Comparison of ENCODE assay signal across 25 cellular contexts in genomic region chr22:44164031-44164430, GRCh38. TPM values are rescaled to one million over a fixed set of nuclear protein-coding genes. Genes with fewer than 3 reads are reported as not detected.
"Had no signal": no experiment of that assay in that cellular context is flagged by ENCODE, and none has a peak within 500 bp of the region (broad histone marks: within the 10 kb centered on the region; RNA-seq: fewer than 3 reads in every experiment).

No MANE protein-coding gene starts in this region.

- H3K27ac ChIP-seq: adrenal gland, Peyer's patch, RWPE1, VCaP had no signal

- H3K36me3 ChIP-seq: adrenal gland, Peyer's patch had no signal

- H3K9me3 ChIP-seq: adrenal gland, MG63, Peyer's patch had no signal

- H3K9me3 Mint-ChIP-seq: activated CD4-positive, alpha-beta memory T cell treated with anti-CD3 and anti-CD28 coated beads, Interleukin-2, amount 10 ng/mL, durations not matched to agents 7 days and 5 days; activated naive CD4-positive, alpha-beta T cell treated with anti-CD3 and anti-CD28 coated beads, Interleukin-2, amount 10 ng/mL, durations not matched to agents 7 days and 5 days; activated naive CD8-positive, alpha-beta T cell treated with anti-CD3 and anti-CD28 coated beads, Interleukin-2, amount 10 ng/mL, durations not matched to agents 7 days and 5 days; activated T-cell treated with anti-CD3 and anti-CD28 coated beads, Interleukin-2, amount 50 U/mL, for 72 hours; activated T-helper 2 cell treated with anti-CD3 and anti-CD28 coated beads, Interferon-gamma antibody, Interleukin-2, Interleukin-4, amounts not matched to agents 10 μg/mL and 5 μg/mL and 100 μg/mL, durations not matched to agents 14 hours and 24 hours and 36 hours had no signal

- H3K27ac Mint-ChIP-seq: activated CD4-positive, alpha-beta memory T cell treated with anti-CD3 and anti-CD28 coated beads, Interleukin-2, amount 10 ng/mL, durations not matched to agents 7 days and 5 days; activated CD4-positive, alpha-beta T cell treated with anti-CD3 and anti-CD28 coated beads for 36 hours; activated naive CD4-positive, alpha-beta T cell treated with anti-CD3 and anti-CD28 coated beads, Interleukin-2, amount 10 ng/mL, durations not matched to agents 7 days and 5 days; activated T-cell treated with anti-CD3 and anti-CD28 coated beads, Interleukin-2, amount 50 U/mL, for 72 hours; activated T-helper 2 cell treated with anti-CD3 and anti-CD28 coated beads, Interferon-gamma antibody, Interleukin-2, Interleukin-4, amounts not matched to agents 10 μg/mL and 5 μg/mL and 100 μg/mL, durations not matched to agents 14 hours and 24 hours and 36 hours had no signal

- H3K4me1 ChIP-seq: Peyer's patch had no signal

- H3K27me3 ChIP-seq: adrenal gland, MG63, Peyer's patch had no signal

- DNase-seq: activated CD4-positive, alpha-beta memory T cell treated with anti-CD3 and anti-CD28 coated beads, Interleukin-2, amount 10 ng/mL, durations not matched to agents 7 days and 5 days; activated CD4-positive, alpha-beta T cell treated with anti-CD3 and anti-CD28 coated beads for 36 hours; activated CD4-positive, alpha-beta T cell treated with anti-CD3 and anti-CD28 coated beads, Interleukin-2, amount 50 U/mL, for 1 hour; activated gamma-delta T cell treated with Interleukin-2 at 50 U/mL for 16 hours; activated naive CD4-positive, alpha-beta T cell treated with anti-CD3 and anti-CD28 coated beads, Interleukin-2, amount 10 ng/mL, durations not matched to agents 7 days and 5 days; activated naive CD8-positive, alpha-beta T cell treated with anti-CD3 and anti-CD28 coated beads, Interleukin-2, amount 10 ng/mL, durations not matched to agents 7 days and 5 days; activated T-cell treated with anti-CD3 and anti-CD28 coated beads, Interleukin-2, amount 50 U/mL, for 72 hours; adrenal gland; MG63; MV-4-11; NCI-H1092 treated with DMSO at 0.1 percent for 48 hours; NCI-H1436 treated with DMSO at 0.1 percent for 48 hours; NCI-H187; NCI-H2081; NCI-H446; NCI-H524; Peyer's patch; SHP77 treated with DMSO at 0.1 percent for 48 hours; T-helper 17 cell; T-helper 9 cell had no signal

- ATAC-seq: activated CD4-positive, alpha-beta T cell treated with anti-CD3 and anti-CD28 coated beads for 36 hours; activated T-cell treated with anti-CD3 and anti-CD28 coated beads, Interleukin-2, amount 50 U/mL, for 72 hours; T-helper 17 cell had no signal

- H3K4me3 ChIP-seq: adrenal gland, MG63, Peyer's patch had no signal

- FAIRE-seq: TTC549 had no signal

- H3K36me3 Mint-ChIP-seq: activated naive CD4-positive, alpha-beta T cell treated with anti-CD3 and anti-CD28 coated beads, Interleukin-2, amount 10 ng/mL, durations not matched to agents 7 days and 5 days; activated naive CD8-positive, alpha-beta T cell treated with anti-CD3 and anti-CD28 coated beads, Interleukin-2, amount 10 ng/mL, durations not matched to agents 7 days and 5 days had no signal

RNA-seq across cellular contexts. Expression of gene PARVG, which starts 16.7 kb away (rescaled TPM):
- total RNA-seq: SK-MEL-5 had no signal
